ENCODE assay signal across 8 cellular contexts in genomic region chr6:111482959-111483735, GRCh38. TPM values are rescaled to one million over a fixed set of nuclear protein-coding genes. Genes with fewer than 3 reads are reported as not detected.
DNase-seq lines count a peak whose midpoint lies in the region; ATAC-seq and TF ChIP-seq lines count a peak whose summit lies in the region.

Gene REV3L, minus strand, starts transcription at chr6:111483218. Its CDS starts 330 bp downstream, at chr6:111482888.

- H3K4me3 ChIP-seq in GM12875 (ENCODE audit: low read depth, low read length) (peak within 1 kb of the TSS; percentile 69), right cardiac atrium (ENCODE audit: low read length) (peak within 1 kb of the TSS; percentile 93), rectal smooth muscle tissue (ENCODE audit: low read length) (peak within 1 kb of the TSS; percentile 94), vagina (peak within 1 kb of the TSS; percentile 84 to 89)

- under 1% methylated on average over 84 of the region's 84 CpGs for WGBS in right cardiac atrium

- H3K36me3 ChIP-seq in rectal smooth muscle tissue (ENCODE audit: control insufficient read depth, insufficient read depth, low read length) (no peaks in the 10 kb centered on the region), vagina (no peaks in the 10 kb centered on the region)

- DNase-seq in NCI-H146 (lab: John Stamatoyannopoulos, UW) (peak; percentile 95), T-helper 2 cell (peak; percentile 71 to 94 (median 83)), right cardiac atrium (peak; percentile 88 to 94 (median 93)), vagina (ENCODE audit: extremely low spot score in 2 of 2) (peak in 1 of 2 donors; percentile 92)

- peak within 1 kb of the TSS; percentile 73 for H3K9ac ChIP-seq in rectal smooth muscle tissue (ENCODE audit: low read length)

- TF ChIP-seq CTCF in GM12875 (IDR thresholded peaks at IDR 0.05; ENCODE audit: borderline replicate concordance, insufficient read depth, low read depth, low read length) (no peak), vagina (IDR thresholded peaks at IDR 0.05) (no peak)

- H3K27me3 ChIP-seq in right cardiac atrium (ENCODE audit: control insufficient read depth, insufficient read depth) (no peaks in the 10 kb centered on the region), rectal smooth muscle tissue (ENCODE audit: control insufficient read depth, insufficient read depth, low read length) (no peaks in the 10 kb centered on the region), vagina (no peaks in the 10 kb centered on the region)

- peak in 1 of 2 donors; percentile 70 for TF ChIP-seq POLR2A in vagina (IDR thresholded peaks at IDR 0.05)

- no peaks in the 10 kb centered on the region for H3K4me1 ChIP-seq in right cardiac atrium (ENCODE audit: control insufficient read depth, insufficient read depth, low read length)
- H3K4me1 ChIP-seq in rectal smooth muscle tissue (ENCODE audit: control insufficient read depth, insufficient read depth, low read length) = peaks cover 23% of the 10 kb centered on the region
- H3K4me1 ChIP-seq in vagina = peaks cover 31% of the 10 kb centered on the region

- intact Hi-C loops in right cardiac atrium (cut with DNase I) (loop anchor here in 2 of 4 donors (5.0 to 10.0 kb wide), 2 partner anchors 119 to 122 kb away; partner anchors contain the start of gene TRAF3IP2 (in 1 of the 2)), vagina (cut with DNase I) (loop anchor here (2.0 to 10.0 kb wide), 3 partner anchors 82 to 554 kb away; partner anchors contain the start of gene TRAF3IP2)

- peak within 1 kb of the TSS; percentile 95 for H3K27ac ChIP-seq in angular gyrus (ENCODE audit: low read depth, low read length)
- H3K27ac ChIP-seq in right cardiac atrium (ENCODE audit: low read length) = peak within 1 kb of the TSS; percentile 97
- peak within 1 kb of the TSS; percentile 98 for H3K27ac ChIP-seq in rectal smooth muscle tissue (ENCODE audit: low read depth, low read length)
- peak within 1 kb of the TSS; percentile 99 for H3K27ac ChIP-seq in vagina

- H3K9me3 ChIP-seq in right cardiac atrium (ENCODE audit: control insufficient read depth, low read length) (no peaks in the 10 kb centered on the region), vagina (no peaks in the 10 kb centered on the region)

- ATAC-seq in HG02678 (IDR thresholded peaks at IDR 0.05; ENCODE audit: unreplicated experiment) (peak; percentile 32), right cardiac atrium (peak; percentile 84 to 86)

RNA-seq across cellular contexts. Expression of gene REV3L, which starts in this region (rescaled TPM):
- 10 to 100 TPM; 19.8 to 30.1 (median 27.8) TPM for total RNA-seq in right cardiac atrium
- 8.2 TPM for polyA plus RNA-seq in right cardiac atrium
- total RNA-seq in vagina = 33.9 TPM
